ENCODE assay signal across 8 cellular contexts in the genomic region with DNA sequence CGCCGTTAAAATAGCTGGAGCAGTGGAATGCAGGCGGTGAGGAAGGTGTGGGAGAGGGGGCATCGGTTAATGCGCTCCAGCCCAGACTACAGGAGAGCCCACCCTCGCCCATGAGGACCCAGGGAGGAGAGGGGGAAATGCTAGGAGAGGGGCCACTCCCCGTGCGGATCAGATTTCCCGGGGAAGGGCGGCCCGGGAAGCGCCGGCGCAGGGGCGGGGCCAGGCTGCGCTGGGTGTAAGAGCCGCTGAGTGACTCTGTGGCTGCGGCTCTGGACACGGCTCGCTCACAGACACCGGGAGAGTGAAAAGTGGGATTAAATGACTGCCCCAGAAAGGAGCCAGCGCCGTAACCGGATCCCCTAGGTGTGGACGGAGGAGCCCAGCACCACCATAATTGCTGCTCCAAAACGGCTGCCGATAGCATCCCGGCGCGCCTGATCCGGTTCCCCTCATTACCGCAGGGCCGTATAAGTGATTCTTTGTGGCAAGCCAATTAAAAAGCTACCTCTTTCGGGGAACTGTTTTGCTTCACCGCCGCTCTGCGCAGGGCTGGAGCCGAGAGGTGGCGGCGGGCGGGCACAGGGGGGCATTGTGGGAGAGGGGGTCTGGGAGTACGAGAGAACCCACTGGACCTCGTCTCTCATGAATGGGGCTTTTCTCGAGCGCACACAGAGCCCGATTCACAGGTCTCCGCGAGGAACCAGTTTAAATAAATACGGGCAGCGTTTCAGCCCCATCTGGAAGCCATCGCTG. TPM values are rescaled to one million over a fixed set of nuclear protein-coding genes. Genes with fewer than 3 reads are reported as not detected.
DNase-seq lines count a peak whose midpoint lies in the region; TF ChIP-seq lines count a peak whose summit lies in the region.

No MANE protein-coding gene starts in this region.

- peak overlapping the region in 1 of 2 donors; percentile 45 for H3K27ac ChIP-seq in ascending aorta

- peaks cover 14 to 32% of the 10 kb centered on the region in 2 donors for H3K4me1 ChIP-seq in ascending aorta
- peaks cover 9% of the 10 kb centered on the region for H3K4me1 ChIP-seq in iPS-15b (ENCODE audit: control insufficient read depth, insufficient read depth, low read length)
- peaks cover 25% of the 10 kb centered on the region for H3K4me1 ChIP-seq in skeletal muscle satellite cell (ENCODE audit: control insufficient read depth, insufficient read depth, low read length)

- H3K9me3 ChIP-seq in ascending aorta: no peaks in the 10 kb centered on the region
- H3K9me3 ChIP-seq in iPS-15b (ENCODE audit: control insufficient read depth, insufficient read depth, low read length): no peaks in the 10 kb centered on the region
- H3K9me3 ChIP-seq in skeletal muscle satellite cell (replicated peaks; ENCODE audit: low read length): no peaks in the 10 kb centered on the region

- H3K36me3 ChIP-seq in ascending aorta (no peaks in the 10 kb centered on the region), iPS-15b (ENCODE audit: control insufficient read depth, insufficient read depth, low read length) (no peaks in the 10 kb centered on the region), skeletal muscle satellite cell (ENCODE audit: insufficient read depth, low read length) (no peaks in the 10 kb centered on the region)

- intact Hi-C loops in ascending aorta (cut with DNase I): loop anchor here (10.0 kb wide), 1 partner anchor 153 kb away; the partner anchor contains the start of gene ASB8

- peaks cover 12% of the 10 kb centered on the region for H3K27me3 ChIP-seq in ascending aorta
- peaks cover 95% of the 10 kb centered on the region for H3K27me3 ChIP-seq in iPS-15b (ENCODE audit: control insufficient read depth, insufficient read depth, low read length)
- peaks cover 94% of the 10 kb centered on the region for H3K27me3 ChIP-seq in skeletal muscle satellite cell (ENCODE audit: control insufficient read depth, insufficient read depth, low read length)

- TF ChIP-seq CTCF in ascending aorta (IDR thresholded peaks at IDR 0.05): no peak
- TF ChIP-seq CTCF in GM10248 (IDR thresholded peaks at IDR 0.05; ENCODE audit: control extremely low read depth, extremely low read depth, low read depth, missing control alignments): no peak

- H3K9ac ChIP-seq in iPS-15b (ENCODE audit: low read depth, low read length) (no peak overlapping the region), skeletal muscle satellite cell (ENCODE audit: low read depth, low read length) (peak overlapping the region; percentile 15)

- peak; percentile 90 for DNase-seq in ELF-1 (ENCODE audit: low read depth, low spot score)
- DNase-seq in NCI-H1048 (lab: John Stamatoyannopoulos, UW): peak; percentile 49
- DNase-seq in ascending aorta (ENCODE audit: low spot score in 2 of 2): peak in 1 of 2 donors; percentile 74
- DNase-seq in GM10248 (ENCODE audit: extremely low spot score): no peak
- no peak for DNase-seq in mucosa of gallbladder (ENCODE audit: low spot score)
- no peak for DNase-seq in RPMI8226

- CTCF ChIA-PET in GM10248 (lab: Yijun Ruan, JAX): interaction anchor here (1.7 kb wide), 1 partner anchor 163 kb away, joined by 4 read pairs; no protein-coding TSS in a partner anchor

- peak overlapping the region; percentile 98 for H3K4me2 ChIP-seq in skeletal muscle satellite cell (ENCODE audit: low read length)

- POLR2A ChIA-PET in GM10248 (lab: Yijun Ruan, JAX): no interaction called here

- H3K4me3 ChIP-seq in ascending aorta: peak overlapping the region; percentile 68 to 73
- H3K4me3 ChIP-seq in iPS-15b (ENCODE audit: low read depth, low read length): peak overlapping the region; percentile 66
- peak overlapping the region; percentile 76 for H3K4me3 ChIP-seq in skeletal muscle satellite cell (ENCODE audit: low read length)

RNA-seq across cellular contexts. Expression of gene COL2A1, which starts 2.7 kb away (rescaled TPM):
- total RNA-seq in ascending aorta (not detected), mucosa of gallbladder (0.09 TPM)
- 0.51 TPM in 1 of 2 replicates, not detected in the other for total RNA-seq in skeletal muscle satellite cell (2012; rRNA removed)

RNA-seq across cellular contexts. Expression of gene TMEM106C, which starts 38.2 kb away (rescaled TPM):
- total RNA-seq in ascending aorta: 120 TPM
- 27.6 and 38.4 TPM in 2 replicates for total RNA-seq in skeletal muscle satellite cell (2012; rRNA removed)
- 101 TPM for total RNA-seq in mucosa of gallbladder

Comparison
In these comparisons a context has a peak if more than half of its experiments do, and no peak if none do; other contexts are left out.
1. DNase-seq: peak in ELF-1 (single experiment) and NCI-H1048 (single experiment); none in GM10248 (single experiment), mucosa of gallbladder (single experiment) and RPMI8226 (single experiment).
2. Peak in every context shown above with its lines, with median percentiles within 50 percentile points of each other: H3K4me3 ChIP-seq.